Comparison of ENCODE assay signal across 11 cellular contexts in genomic region chr11:2211113-2211971, GRCh38. TPM values are rescaled to one million over a fixed set of nuclear protein-coding genes. Genes with fewer than 3 reads are reported as not detected.
DNase-seq lines count a peak whose midpoint lies in the region; ATAC-seq and TF ChIP-seq lines count a peak whose summit lies in the region.
"Had no signal": no experiment of that assay in that cellular context is flagged by ENCODE, and none has a peak within 500 bp of the region (broad histone marks: within the 10 kb centered on the region; RNA-seq: fewer than 3 reads in every experiment).

No MANE protein-coding gene starts in this region.

- H3K27ac Mint-ChIP-seq in immature natural killer cell: peak overlapping the region in 3 of 6 donors; percentile 12 to 80 (median 69)
- H3K27ac Mint-ChIP-seq: activated B cell treated with CpG ODN at 0.5 μM for 24 hours had no signal

- peak; percentile 57 for DNase-seq in activated effector memory CD4-positive, alpha-beta T cell treated with anti-CD3 and anti-CD28 coated beads, Interleukin-2, amount 50 U/mL, for 16 hours
- DNase-seq in activated effector memory CD4-positive, alpha-beta T cell treated with Interleukin-2 at 50 U/mL for 16 hours: no peak
- DNase-seq in NCI-H345 treated with DMSO at 0.1 percent for 48 hours (lab: John Stamatoyannopoulos, UW; ENCODE audit: unreplicated experiment) (peak; percentile 73), immature natural killer cell (no peak), suprapubic skin (ENCODE audit: low spot score in 2 of 2) (peak; percentile 49 to 74), medulla oblongata (ENCODE audit: extremely low spot score) (no peak)
- DNase-seq: activated B cell treated with CpG ODN at 0.5 μM for 24 hours, BE2C, foreskin fibroblast had no signal

- H3K4me3 Mint-ChIP-seq in immature natural killer cell: peak overlapping the region in 4 of 5 donors; percentile 12 to 56 (median 30)
- H3K4me3 Mint-ChIP-seq: activated B cell treated with CpG ODN at 0.5 μM for 24 hours had no signal

- H3K9me3 ChIP-seq in suprapubic skin: no peaks in the 10 kb centered on the region
- H3K9me3 ChIP-seq: BE2C had no signal

- H3K27ac ChIP-seq in suprapubic skin: no peak overlapping the region

- no peaks in the 10 kb centered on the region for H3K36me3 ChIP-seq in suprapubic skin
- H3K36me3 ChIP-seq: BE2C had no signal

- TF ChIP-seq EP300 in suprapubic skin (IDR thresholded peaks at IDR 0.05): no peak

- TF ChIP-seq POLR2A in suprapubic skin (IDR thresholded peaks at IDR 0.05): no peak

- H3K4me1 ChIP-seq in suprapubic skin: peaks cover 18% of the 10 kb centered on the region
- H3K4me1 ChIP-seq: BE2C had no signal

- H3K4me3 ChIP-seq in suprapubic skin: no peak overlapping the region

- ATAC-seq in GM21381 (IDR thresholded peaks at IDR 0.05; ENCODE audit: unreplicated experiment): no peak
- ATAC-seq in HG03045 (IDR thresholded peaks at IDR 0.05; ENCODE audit: unreplicated experiment): no peak

- peaks cover 25% of the 10 kb centered on the region for H3K27me3 ChIP-seq in suprapubic skin
- H3K27me3 ChIP-seq: BE2C had no signal

- TF ChIP-seq CTCF in suprapubic skin (IDR thresholded peaks at IDR 0.05): no peak

- H3K27me3 Mint-ChIP-seq in immature natural killer cell (ENCODE audit: low read depth in 3 of 3): peaks cover 0 to 2% (median 0%) of the 10 kb centered on the region in 3 donors

- H3K36me3 Mint-ChIP-seq in immature natural killer cell: peaks cover 0 to 4% (median 0%) of the 10 kb centered on the region in 3 donors

- peaks cover 0 to 2% (median 0%) of the 10 kb centered on the region in 6 donors for H3K9me3 Mint-ChIP-seq in immature natural killer cell
- H3K9me3 Mint-ChIP-seq: activated B cell treated with CpG ODN at 0.5 μM for 24 hours had no signal

- H3K4me1 Mint-ChIP-seq in immature natural killer cell: peaks cover 27 to 30% of the 10 kb centered on the region in 2 donors

- 85% methylated on average over 24 of the region's 30 CpGs for WGBS in suprapubic skin

RNA-seq across cellular contexts. Expression of gene TH, which starts 39.7 kb away (rescaled TPM):
- not detected for polyA plus RNA-seq in immature natural killer cell
- 1 to 10 TPM in 1 of 4 donors, under 1 TPM in 1, not detected in 2; 0.34 to 1.0 TPM for total RNA-seq in suprapubic skin
- total RNA-seq: activated B cell treated with CpG ODN at 0.5 μM for 24 hours had no signal

RNA-seq across cellular contexts. Expression of gene INS, which starts 50.3 kb away (rescaled TPM):
- not detected for polyA plus RNA-seq in immature natural killer cell
- total RNA-seq in suprapubic skin: not detected
- total RNA-seq: activated B cell treated with CpG ODN at 0.5 μM for 24 hours had no signal

RNA-seq across cellular contexts. Expression of gene ASCL2, which starts 59.0 kb away (rescaled TPM):
- 10 to 100 TPM in 2 of 3 donors, 1 to 10 TPM in 1; 9.7 to 60.0 (median 18.2) TPM for polyA plus RNA-seq in immature natural killer cell
- total RNA-seq in suprapubic skin: 10 to 100 TPM; 11.4 to 18.0 (median 15.9) TPM

Comparison
In these comparisons a context has a peak if more than half of its experiments do, and no peak if none do; other contexts are left out.
1. DNase-seq: peak in activated effector memory CD4-positive, alpha-beta T cell treated with anti-CD3 and anti-CD28 coated beads, Interleukin-2, amount 50 U/mL, for 16 hours (single experiment), NCI-H345 treated with DMSO at 0.1 percent for 48 hours (single experiment) and suprapubic skin (2 of 2); none in activated effector memory CD4-positive, alpha-beta T cell treated with Interleukin-2 at 50 U/mL for 16 hours (single experiment), immature natural killer cell (0 of 3) and medulla oblongata (single experiment).